ENCODE assay signal across 9 cellular contexts in the genomic region with DNA sequence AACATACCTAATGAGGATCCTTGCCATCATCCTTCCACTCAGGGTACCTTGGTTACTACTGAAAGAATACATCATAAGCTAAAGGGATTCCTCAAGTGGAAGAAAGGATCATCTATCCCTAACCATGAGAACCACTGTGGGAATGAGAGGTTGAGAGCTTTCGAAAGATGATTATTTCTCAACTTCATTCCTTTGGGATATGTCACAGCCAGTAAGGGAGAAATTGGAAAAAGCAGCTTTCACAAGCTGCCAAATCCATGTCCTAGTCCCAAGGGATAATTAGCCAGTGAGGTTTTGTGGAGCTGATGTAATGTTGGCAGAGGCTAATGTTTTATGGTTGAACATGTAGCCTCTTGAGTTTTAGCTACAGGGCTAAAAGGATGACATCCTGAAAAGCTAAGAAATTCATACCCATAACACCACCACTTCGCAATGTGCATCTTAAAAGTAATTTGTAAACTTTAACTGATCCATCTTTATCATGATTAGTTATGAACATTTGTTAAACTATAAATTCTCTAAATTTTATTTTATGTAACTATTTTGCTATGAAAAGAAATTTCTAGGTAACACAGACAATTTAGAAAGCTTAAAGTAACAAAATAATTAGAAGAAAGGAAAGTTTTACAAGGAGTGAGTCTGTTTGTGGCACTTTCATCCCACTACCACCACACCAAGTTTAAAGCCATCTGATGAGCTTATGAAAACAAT.
DNase-seq lines count a peak whose midpoint lies in the region; ATAC-seq and TF ChIP-seq lines count a peak whose summit lies in the region.
"Had no signal": no experiment of that assay in that cellular context is flagged by ENCODE, and none has a peak within 500 bp of the region (broad histone marks: within the 10 kb centered on the region; RNA-seq: fewer than 3 reads in every experiment).

No MANE protein-coding gene starts in this region.

- H3K27ac Mint-ChIP-seq in activated naive CD4-positive, alpha-beta T cell treated with anti-CD3 and anti-CD28 coated beads, Interleukin-2, amount 10 ng/mL, durations not matched to agents 7 days and 5 days = no peak overlapping the region
- no peak overlapping the region for H3K27ac Mint-ChIP-seq in type B pancreatic cell

- no peak for TF ChIP-seq CTCF in AG04449 (IDR thresholded peaks at IDR 0.05; ENCODE audit: insufficient read depth, low read length, missing control alignments)
- TF ChIP-seq CTCF in type B pancreatic cell (conservative IDR thresholded peaks at IDR 0.05) = no peak

- DNase-seq in AG04449 (ENCODE audit: low read depth, low spot score) = peak; percentile 99
- peak; percentile 50 for DNase-seq in NCI-H2171 (lab: John Stamatoyannopoulos, UW)
- DNase-seq in epithelial cell of prostate (ENCODE audit: low read depth, low spot score) = no peak
- DNase-seq in OCI-M2 (lab: John Stamatoyannopoulos, UW; ENCODE audit: unreplicated experiment) = no peak
- DNase-seq in activated naive CD4-positive, alpha-beta T cell treated with anti-CD3 and anti-CD28 coated beads, Interleukin-2, amount 10 ng/mL, durations not matched to agents 7 days and 5 days = no peak
- DNase-seq in type B pancreatic cell (ENCODE audit: extremely low spot score, unreplicated experiment) = no peak
- DNase-seq: cortex of kidney had no signal

- H3K9me3 ChIP-seq in muscle layer of duodenum (ENCODE audit: control insufficient read depth in 1 of 2, low read length in 2 of 2) = no peaks in the 10 kb centered on the region

- H3K4me3 ChIP-seq in AG04449 (ENCODE audit: low read depth, low read length) = no peak overlapping the region
- H3K4me3 ChIP-seq in muscle layer of duodenum (ENCODE audit: low read depth in 1 of 2, low read length in 2 of 2) = no peak overlapping the region

- CTCF ChIA-PET in AG04449 (lab: Yijun Ruan, JAX) = interaction anchor here (0.8 to 1.7 kb wide), 12 partner anchors 9 to 254 kb away, joined by 3 to 17 read pairs (median 4); no protein-coding TSS in a partner anchor
- CTCF ChIA-PET in activated naive CD4-positive, alpha-beta T cell treated with anti-CD3 and anti-CD28 coated beads, Interleukin-2, amount 10 ng/mL, durations not matched to agents 7 days and 5 days (lab: Charles Lee) = interaction anchor here (1.0 to 1.2 kb wide), 3 partner anchors 20 to 133 kb away, joined by 3 read pairs; no protein-coding TSS in a partner anchor

- POLR2A ChIA-PET in AG04449 (lab: Yijun Ruan, JAX) = interaction anchor here (0.6 to 1.8 kb wide), 9 partner anchors 9 to 1712 kb away, joined by 3 to 7 read pairs (median 3); no protein-coding TSS in a partner anchor

- H3K27me3 ChIP-seq in muscle layer of duodenum (ENCODE audit: low read depth, low read length) = no peaks in the 10 kb centered on the region

- peaks cover 5% of the 10 kb centered on the region for H3K4me1 Mint-ChIP-seq in activated naive CD4-positive, alpha-beta T cell treated with anti-CD3 and anti-CD28 coated beads, Interleukin-2, amount 10 ng/mL, durations not matched to agents 7 days and 5 days
- peaks cover 28% of the 10 kb centered on the region for H3K4me1 Mint-ChIP-seq in type B pancreatic cell (ENCODE audit: unreplicated experiment)

- H3K27me3 Mint-ChIP-seq in activated naive CD4-positive, alpha-beta T cell treated with anti-CD3 and anti-CD28 coated beads, Interleukin-2, amount 10 ng/mL, durations not matched to agents 7 days and 5 days = no peaks in the 10 kb centered on the region
- H3K27me3 Mint-ChIP-seq in type B pancreatic cell = no peaks in the 10 kb centered on the region

- H3K4me3 Mint-ChIP-seq in activated naive CD4-positive, alpha-beta T cell treated with anti-CD3 and anti-CD28 coated beads, Interleukin-2, amount 10 ng/mL, durations not matched to agents 7 days and 5 days = no peak overlapping the region
- H3K4me3 Mint-ChIP-seq in type B pancreatic cell = no peak overlapping the region

- H3K4me1 ChIP-seq in muscle layer of duodenum (ENCODE audit: control insufficient read depth in 1 of 2, insufficient read depth in 2 of 2, low read length in 2 of 2) = peaks cover 20 to 37% of the 10 kb centered on the region in 2 donors

- no peak for ATAC-seq in GM19023 (IDR thresholded peaks at IDR 0.05; ENCODE audit: unreplicated experiment)

- H3K36me3 Mint-ChIP-seq in activated naive CD4-positive, alpha-beta T cell treated with anti-CD3 and anti-CD28 coated beads, Interleukin-2, amount 10 ng/mL, durations not matched to agents 7 days and 5 days = peaks cover 3% of the 10 kb centered on the region
- H3K36me3 Mint-ChIP-seq in type B pancreatic cell = peaks cover 10% of the 10 kb centered on the region

- H3K9me3 Mint-ChIP-seq in activated naive CD4-positive, alpha-beta T cell treated with anti-CD3 and anti-CD28 coated beads, Interleukin-2, amount 10 ng/mL, durations not matched to agents 7 days and 5 days = no peaks in the 10 kb centered on the region
- no peaks in the 10 kb centered on the region for H3K9me3 Mint-ChIP-seq in type B pancreatic cell

- H3K27ac ChIP-seq in epithelial cell of prostate (peak overlapping the region; percentile 73), muscle layer of duodenum (ENCODE audit: low read length) (peak overlapping the region; percentile 73)

- H3K36me3 ChIP-seq in muscle layer of duodenum (ENCODE audit: control insufficient read depth in 1 of 2, insufficient read depth in 2 of 2, low read length in 2 of 2) = no peaks in the 10 kb centered on the region

Comparison
In these comparisons a context has a peak if more than half of its experiments do, and no peak if none do; other contexts are left out.
1. DNase-seq: peak in AG04449 (single experiment) and NCI-H2171 (single experiment); none in epithelial cell of prostate (single experiment), OCI-M2 (single experiment), activated naive CD4-positive, alpha-beta T cell treated with anti-CD3 and anti-CD28 coated beads, Interleukin-2, amount 10 ng/mL, durations not matched to agents 7 days and 5 days (single experiment) and type B pancreatic cell (single experiment).